ENCODE assay signal across 1 cellular context in genomic region chr1:101253976-101254660, GRCh38.
TF ChIP-seq lines count a peak whose summit lies in the region.

No MANE protein-coding gene starts in this region.

TF ChIP-seq in K562, 482 proteins besides CTCF, POLR2A, EP300 and RAD21 (continues in another document):
- TF ChIP-seq FOXA1 (IDR thresholded peaks at IDR 0.05; ENCODE audit: borderline replicate concordance), result no peak
- TF ChIP-seq RBM22 (IDR thresholded peaks at IDR 0.05; ENCODE audit: low read depth, low read length, poor library complexity, severe bottlenecking), result no peak
- TF ChIP-seq ZNF134 (CRISPR knock-in tag; conservative IDR thresholded peaks at IDR 0.05), result no peak
- TF ChIP-seq, protein P1, sequence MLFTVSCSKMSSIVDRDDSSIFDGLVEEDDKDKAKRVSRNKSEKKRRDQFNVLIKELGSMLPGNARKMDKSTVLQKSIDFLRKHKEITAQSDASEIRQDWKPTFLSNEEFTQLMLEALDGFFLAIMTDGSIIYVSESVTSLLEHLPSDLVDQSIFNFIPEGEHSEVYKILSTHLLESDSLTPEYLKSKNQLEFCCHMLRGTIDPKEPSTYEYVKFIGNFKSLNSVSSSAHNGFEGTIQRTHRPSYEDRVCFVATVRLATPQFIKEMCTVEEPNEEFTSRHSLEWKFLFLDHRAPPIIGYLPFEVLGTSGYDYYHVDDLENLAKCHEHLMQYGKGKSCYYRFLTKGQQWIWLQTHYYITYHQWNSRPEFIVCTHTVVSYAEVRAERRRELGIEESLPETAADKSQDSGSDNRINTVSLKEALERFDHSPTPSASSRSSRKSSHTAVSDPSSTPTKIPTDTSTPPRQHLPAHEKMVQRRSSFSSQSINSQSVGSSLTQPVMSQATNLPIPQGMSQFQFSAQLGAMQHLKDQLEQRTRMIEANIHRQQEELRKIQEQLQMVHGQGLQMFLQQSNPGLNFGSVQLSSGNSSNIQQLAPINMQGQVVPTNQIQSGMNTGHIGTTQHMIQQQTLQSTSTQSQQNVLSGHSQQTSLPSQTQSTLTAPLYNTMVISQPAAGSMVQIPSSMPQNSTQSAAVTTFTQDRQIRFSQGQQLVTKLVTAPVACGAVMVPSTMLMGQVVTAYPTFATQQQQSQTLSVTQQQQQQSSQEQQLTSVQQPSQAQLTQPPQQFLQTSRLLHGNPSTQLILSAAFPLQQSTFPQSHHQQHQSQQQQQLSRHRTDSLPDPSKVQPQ (CRISPR knock-in tag; IDR thresholded peaks at IDR 0.05; ENCODE audit: borderline replicate concordance), result no peak
- TF ChIP-seq SREBF2 (CRISPR knock-in tag; IDR thresholded peaks at IDR 0.05), result no peak
- TF ChIP-seq FOXK2 (conservative IDR thresholded peaks at IDR 0.05 in 1 of 2, IDR thresholded peaks at IDR 0.05 in 1 of 2; ENCODE audit: low read depth in 2 of 2), result no peak
- no peak for TF ChIP-seq TCF7 (IDR thresholded peaks at IDR 0.05; ENCODE audit: borderline replicate concordance)
- TF ChIP-seq ZNF584 (CRISPR knock-in tag; IDR thresholded peaks at IDR 0.05; ENCODE audit: low read depth), result peak; percentile 71
- no peak for TF ChIP-seq SIN3A (IDR thresholded peaks at IDR 0.05; ENCODE audit: borderline replicate concordance in 2 of 2, control insufficient read depth in 1 of 2, low read depth in 2 of 2, low read length in 2 of 2)
- TF ChIP-seq GTF2F1 (IDR thresholded peaks at IDR 0.05; ENCODE audit: low read depth, low read length), result no peak
- no peak for TF ChIP-seq ZNF518B (CRISPR knock-in tag; IDR thresholded peaks at IDR 0.05)
- TF ChIP-seq TCF3 (CRISPR knock-in tag; IDR thresholded peaks at IDR 0.05), result peak; percentile 46
- TF ChIP-seq CBFA2T3 (IDR thresholded peaks at IDR 0.05), result peak; percentile 54; the same call in 1 of the 2 replicates
- TF ChIP-seq ZFP30 (CRISPR knock-in tag; IDR thresholded peaks at IDR 0.05; ENCODE audit: borderline replicate concordance), result no peak
- peak; percentile 52 to 88; a peak in 2 of 4 replicates for TF ChIP-seq RCOR1 (IDR thresholded peaks at IDR 0.05; ENCODE audit: borderline replicate concordance in 1 of 2, low read depth in 2 of 2, low read length in 2 of 2)
- peak; percentile 32; the same call in 1 of the 2 replicates for TF ChIP-seq CTBP1 (IDR thresholded peaks at IDR 0.05; ENCODE audit: borderline replicate concordance)
- TF ChIP-seq, protein P2, sequence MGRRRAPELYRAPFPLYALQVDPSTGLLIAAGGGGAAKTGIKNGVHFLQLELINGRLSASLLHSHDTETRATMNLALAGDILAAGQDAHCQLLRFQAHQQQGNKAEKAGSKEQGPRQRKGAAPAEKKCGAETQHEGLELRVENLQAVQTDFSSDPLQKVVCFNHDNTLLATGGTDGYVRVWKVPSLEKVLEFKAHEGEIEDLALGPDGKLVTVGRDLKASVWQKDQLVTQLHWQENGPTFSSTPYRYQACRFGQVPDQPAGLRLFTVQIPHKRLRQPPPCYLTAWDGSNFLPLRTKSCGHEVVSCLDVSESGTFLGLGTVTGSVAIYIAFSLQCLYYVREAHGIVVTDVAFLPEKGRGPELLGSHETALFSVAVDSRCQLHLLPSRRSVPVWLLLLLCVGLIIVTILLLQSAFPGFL (CRISPR knock-in tag; IDR thresholded peaks at IDR 0.05), result no peak
- no peak for TF ChIP-seq TCF15 (CRISPR knock-in tag; IDR thresholded peaks at IDR 0.05)
- no peak for TF ChIP-seq ZNF12 (CRISPR knock-in tag; IDR thresholded peaks at IDR 0.05)
- TF ChIP-seq ZBTB43 (CRISPR knock-in tag; IDR thresholded peaks at IDR 0.05), result no peak
- TF ChIP-seq NFE2 (IDR thresholded peaks at IDR 0.05; ENCODE audit: low read depth), result no peak
- TF ChIP-seq, protein P3, sequence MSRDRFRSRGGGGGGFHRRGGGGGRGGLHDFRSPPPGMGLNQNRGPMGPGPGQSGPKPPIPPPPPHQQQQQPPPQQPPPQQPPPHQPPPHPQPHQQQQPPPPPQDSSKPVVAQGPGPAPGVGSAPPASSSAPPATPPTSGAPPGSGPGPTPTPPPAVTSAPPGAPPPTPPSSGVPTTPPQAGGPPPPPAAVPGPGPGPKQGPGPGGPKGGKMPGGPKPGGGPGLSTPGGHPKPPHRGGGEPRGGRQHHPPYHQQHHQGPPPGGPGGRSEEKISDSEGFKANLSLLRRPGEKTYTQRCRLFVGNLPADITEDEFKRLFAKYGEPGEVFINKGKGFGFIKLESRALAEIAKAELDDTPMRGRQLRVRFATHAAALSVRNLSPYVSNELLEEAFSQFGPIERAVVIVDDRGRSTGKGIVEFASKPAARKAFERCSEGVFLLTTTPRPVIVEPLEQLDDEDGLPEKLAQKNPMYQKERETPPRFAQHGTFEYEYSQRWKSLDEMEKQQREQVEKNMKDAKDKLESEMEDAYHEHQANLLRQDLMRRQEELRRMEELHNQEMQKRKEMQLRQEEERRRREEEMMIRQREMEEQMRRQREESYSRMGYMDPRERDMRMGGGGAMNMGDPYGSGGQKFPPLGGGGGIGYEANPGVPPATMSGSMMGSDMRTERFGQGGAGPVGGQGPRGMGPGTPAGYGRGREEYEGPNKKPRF (IDR thresholded peaks at IDR 0.05; ENCODE audit: low read depth, low read length), result no peak
- 0 out of 2 replicates have a peak, but pooled peaks have one; percentile 21 for TF ChIP-seq TAL1 (IDR thresholded peaks at IDR 0.05)
- TF ChIP-seq IFI16 (CRISPR knock-in tag; IDR thresholded peaks at IDR 0.05), result no peak
- TF ChIP-seq PYGO2 (tag; IDR thresholded peaks at IDR 0.05), result no peak
- no peak for TF ChIP-seq ZBTB7A (IDR thresholded peaks at IDR 0.05; ENCODE audit: borderline replicate concordance, control insufficient read depth, low read depth, low read length)
- TF ChIP-seq TEAD1 (CRISPR knock-in tag; IDR thresholded peaks at IDR 0.05), result no peak
- no peak for TF ChIP-seq ZNF184 (CRISPR knock-in tag; IDR thresholded peaks at IDR 0.05)
- no peak for TF ChIP-seq MXD1 (CRISPR knock-in tag; IDR thresholded peaks at IDR 0.05; ENCODE audit: borderline replicate concordance, poor library complexity, severe bottlenecking)
- TF ChIP-seq USF1 (CRISPR knock-in tag; IDR thresholded peaks at IDR 0.05), result no peak
- TF ChIP-seq, protein P4, sequence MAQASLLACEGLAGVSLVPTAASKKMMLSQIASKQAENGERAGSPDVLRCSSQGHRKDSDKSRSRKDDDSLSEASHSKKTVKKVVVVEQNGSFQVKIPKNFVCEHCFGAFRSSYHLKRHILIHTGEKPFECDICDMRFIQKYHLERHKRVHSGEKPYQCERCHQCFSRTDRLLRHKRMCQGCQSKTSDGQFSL (CRISPR knock-in tag; IDR thresholded peaks at IDR 0.05), result no peak
- TF ChIP-seq, protein P4 (tag; IDR thresholded peaks at IDR 0.05), result no peak
- TF ChIP-seq FOXP1 (CRISPR knock-in tag; IDR thresholded peaks at IDR 0.05), result no peak
- TF ChIP-seq, protein P5, sequence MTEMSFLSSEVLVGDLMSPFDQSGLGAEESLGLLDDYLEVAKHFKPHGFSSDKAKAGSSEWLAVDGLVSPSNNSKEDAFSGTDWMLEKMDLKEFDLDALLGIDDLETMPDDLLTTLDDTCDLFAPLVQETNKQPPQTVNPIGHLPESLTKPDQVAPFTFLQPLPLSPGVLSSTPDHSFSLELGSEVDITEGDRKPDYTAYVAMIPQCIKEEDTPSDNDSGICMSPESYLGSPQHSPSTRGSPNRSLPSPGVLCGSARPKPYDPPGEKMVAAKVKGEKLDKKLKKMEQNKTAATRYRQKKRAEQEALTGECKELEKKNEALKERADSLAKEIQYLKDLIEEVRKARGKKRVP (CRISPR knock-in tag; IDR thresholded peaks at IDR 0.05), result no peak
- no peak for TF ChIP-seq TBP (optimal IDR thresholded peaks at IDR 0.05; ENCODE audit: low read depth, low read length)
- TF ChIP-seq, protein P6, sequence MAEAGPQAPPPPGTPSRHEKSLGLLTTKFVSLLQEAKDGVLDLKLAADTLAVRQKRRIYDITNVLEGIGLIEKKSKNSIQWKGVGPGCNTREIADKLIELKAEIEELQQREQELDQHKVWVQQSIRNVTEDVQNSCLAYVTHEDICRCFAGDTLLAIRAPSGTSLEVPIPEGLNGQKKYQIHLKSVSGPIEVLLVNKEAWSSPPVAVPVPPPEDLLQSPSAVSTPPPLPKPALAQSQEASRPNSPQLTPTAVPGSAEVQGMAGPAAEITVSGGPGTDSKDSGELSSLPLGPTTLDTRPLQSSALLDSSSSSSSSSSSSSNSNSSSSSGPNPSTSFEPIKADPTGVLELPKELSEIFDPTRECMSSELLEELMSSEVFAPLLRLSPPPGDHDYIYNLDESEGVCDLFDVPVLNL (CRISPR knock-in tag; IDR thresholded peaks at IDR 0.05; ENCODE audit: low read depth), result no peak
- TF ChIP-seq MAX (CRISPR knock-in tag; IDR thresholded peaks at IDR 0.05), result no peak
- no peak for TF ChIP-seq ATF1 (CRISPR knock-in tag; IDR thresholded peaks at IDR 0.05)
- TF ChIP-seq ATF1 (tag; IDR thresholded peaks at IDR 0.05), result no peak
- TF ChIP-seq ZBTB11 (CRISPR knock-in tag; IDR thresholded peaks at IDR 0.05), result no peak
- TF ChIP-seq NFATC3 (IDR thresholded peaks at IDR 0.05), result no peak
- TF ChIP-seq MEF2D (tag; conservative IDR thresholded peaks at IDR 0.05; ENCODE audit: low read depth), result no peak
- TF ChIP-seq ZNF232 (CRISPR knock-in tag; IDR thresholded peaks at IDR 0.05), result no peak
- TF ChIP-seq SMARCE1 (IDR thresholded peaks at IDR 0.05), result peak; percentile 57; the same call in 1 of the 2 replicates
